Comparison of ENCODE assay signal across 15 cellular contexts in genomic region chr2:171469176-171469575, GRCh38. TPM values are rescaled to one million over a fixed set of nuclear protein-coding genes. Genes with fewer than 3 reads are reported as not detected.
A peak's percentile ranks its signal among the peaks of the same experiment; 100 is the strongest.
DNase-seq lines count a peak whose midpoint lies in the region; ATAC-seq and TF ChIP-seq lines count a peak whose summit lies in the region.
"Had no signal": no experiment of that assay in that cellular context is flagged by ENCODE, and none has a peak within 500 bp of the region (broad histone marks: within the 10 kb centered on the region; RNA-seq: fewer than 3 reads in every experiment).

No MANE protein-coding gene starts in this region.

- H3K9me3 ChIP-seq in IMR-90 (ENCODE audit: control insufficient read depth, insufficient read depth, low read length) (no peaks in the 10 kb centered on the region), mesodermal cell (ENCODE audit: control insufficient read depth, low read length) (no peaks in the 10 kb centered on the region)
- H3K9me3 ChIP-seq: A549, BLaER1, HAP-1 had no signal

- no peak overlapping the region for H3K4me2 ChIP-seq in IMR-90 (ENCODE audit: low read depth, low read length)
- H3K4me2 ChIP-seq: A549, BLaER1 had no signal

- CTCF ChIA-PET in IMR-90 (lab: Yijun Ruan, JAX) = no interaction called here

- no peak overlapping the region for H2BK15ac ChIP-seq in IMR-90 (ENCODE audit: low read depth, low read length)

- no peaks in the 10 kb centered on the region for H3K9me1 ChIP-seq in IMR-90 (ENCODE audit: insufficient read depth, low read length)

- H2BK5ac ChIP-seq in IMR-90 (ENCODE audit: low read depth, low read length, poor library complexity, severe bottlenecking) = no peak overlapping the region

- no peak overlapping the region for H2BK20ac ChIP-seq in IMR-90 (ENCODE audit: low read depth, low read length)

- no peak overlapping the region for H2AFZ ChIP-seq in IMR-90 (replicated peaks; ENCODE audit: low read length, poor library complexity)

- H3K9ac ChIP-seq in IMR-90 (ENCODE audit: low read depth, low read length) = no peak overlapping the region
- H3K9ac ChIP-seq: BLaER1 had no signal

- H4K5ac ChIP-seq in IMR-90 (ENCODE audit: low read depth, low read length) = no peak overlapping the region

- no peak overlapping the region for H2AK9ac ChIP-seq in IMR-90 (replicated peaks; ENCODE audit: low read depth, low read length, poor library complexity)

- in situ Hi-C loops in IMR-90 (cut with MboI; ENCODE audit: low sequenced_read_pairs) = no loop called here

- H3K56ac ChIP-seq in IMR-90 (ENCODE audit: extremely low read depth, insufficient read depth, low read length) = no peak overlapping the region

- no peak overlapping the region for H3K4me3 ChIP-seq in IMR-90 (ENCODE audit: insufficient read depth, low read depth, low read length)
- no peak overlapping the region for H3K4me3 ChIP-seq in choroid plexus epithelial cell (ENCODE audit: low read depth, low read length)
- H3K4me3 ChIP-seq in mesodermal cell (ENCODE audit: extremely low read depth, insufficient read depth, low read length, poor library complexity, severe bottlenecking) = no peak overlapping the region
- H3K4me3 ChIP-seq: A549, BLaER1, HAP-1 had no signal

- peaks cover 14% of the 10 kb centered on the region for H3K36me3 ChIP-seq in IMR-90 (ENCODE audit: control insufficient read depth, insufficient read depth, low read length)
- peaks cover 28% of the 10 kb centered on the region for H3K36me3 ChIP-seq in mesodermal cell (ENCODE audit: control insufficient read depth, insufficient read depth, low read length)

- H2BK120ac ChIP-seq in IMR-90 (ENCODE audit: low read depth, low read length) = no peak overlapping the region

- no peak overlapping the region for H3K4ac ChIP-seq in IMR-90 (ENCODE audit: low read depth, low read length)

- WGBS in IMR-90 (ENCODE audit: extremely low coverage in 2 of 2, insufficient read length in 1 of 2), 2 experiments = no CpG with 5 or more reads among the region's 4 CpGs
- WGBS in mesodermal cell (ENCODE audit: insufficient coverage in 2 of 2), 2 experiments = 93 to 100% methylated on average over 1 to 2 of the region's 4 CpGs

- dilution Hi-C loops in IMR-90 (cut with HindIII; ENCODE audit: low sequenced_read_pairs, unreplicated experiment) = no loop called here

- H3K27ac ChIP-seq in IMR-90 (ENCODE audit: insufficient read depth, low read length) = no peak overlapping the region
- H3K27ac ChIP-seq in mesodermal cell (ENCODE audit: low read depth, low read length, severe bottlenecking) = peak overlapping the region; percentile 18
- H3K27ac ChIP-seq: A549, BLaER1 had no signal

- peak; percentile 9 for DNase-seq in AG08396 (ENCODE audit: low spot score)
- peak; percentile 11 for DNase-seq in IMR-90
- peak; percentile 66 for DNase-seq in choroid plexus epithelial cell (ENCODE audit: low read depth)
- DNase-seq in SW 1271 (lab: John Stamatoyannopoulos, UW) = no peak
- no peak for DNase-seq in SKM-1 (lab: John Stamatoyannopoulos, UW; ENCODE audit: unreplicated experiment)
- DNase-seq: CD8-positive, alpha-beta memory T cell; DMS 273 treated with DMSO at 0.1 percent for 48 hours; MV-4-11; PC-3 had no signal

- H3K79me1 ChIP-seq in IMR-90 (ENCODE audit: low read depth in 1 of 2, low read length in 2 of 2) = no peaks in the 10 kb centered on the region

- no peaks in the 10 kb centered on the region for H3K27me3 ChIP-seq in IMR-90 (ENCODE audit: control insufficient read depth, insufficient read depth, low read length)
- H3K27me3 ChIP-seq: BLaER1 had no signal

- TF ChIP-seq POLR2A in IMR-90 (IDR thresholded peaks at IDR 0.05; ENCODE audit: low read depth, low read length) = no peak

- H3K23ac ChIP-seq in IMR-90 (ENCODE audit: low read depth, low read length) = no peak overlapping the region

- H3K18ac ChIP-seq in IMR-90 (ENCODE audit: low read depth, low read length) = no peak overlapping the region

- H3K4me1 ChIP-seq in IMR-90 (ENCODE audit: control insufficient read depth, insufficient read depth, low read length) = no peaks in the 10 kb centered on the region
- H3K4me1 ChIP-seq in mesodermal cell (ENCODE audit: control insufficient read depth, insufficient read depth, low read length, poor library complexity, severe bottlenecking) = peaks cover 3% of the 10 kb centered on the region
- H3K4me1 ChIP-seq: A549, BLaER1, HAP-1 had no signal

- no peak overlapping the region for H3K14ac ChIP-seq in IMR-90 (replicated peaks; ENCODE audit: low read depth, low read length)

- POLR2A ChIA-PET in IMR-90 (lab: Charles Lee; ENCODE audit: unreplicated experiment) = no interaction called here

- H4K8ac ChIP-seq in IMR-90 (ENCODE audit: low read depth in 2 of 2, low read length in 2 of 2) = no peak overlapping the region

- ATAC-seq in IMR-90 (ENCODE audit: low read depth) (no peak), HG03045 (IDR thresholded peaks at IDR 0.05; ENCODE audit: unreplicated experiment) (no peak), HG03571 (IDR thresholded peaks at IDR 0.05; ENCODE audit: unreplicated experiment) (no peak)
- ATAC-seq: A549, PC-3 had no signal

- intact Hi-C loops in IMR-90 (cut with micrococcal nuclease) = no loop called here

- TF ChIP-seq RAD21 in IMR-90 (IDR thresholded peaks at IDR 0.05; ENCODE audit: low read length) = no peak

- BruUV-seq in IMR-90 (replicated peaks; lab: Mats Ljungman, UMichigan) = no TSS peak

- H4K20me1 ChIP-seq in IMR-90 (ENCODE audit: insufficient read depth, low read length) = no peaks in the 10 kb centered on the region
- H4K20me1 ChIP-seq: BLaER1 had no signal

- H2AK5ac ChIP-seq in IMR-90 (ENCODE audit: low read depth, low read length) = no peak overlapping the region

- TF ChIP-seq CTCF in IMR-90 (conservative IDR thresholded peaks at IDR 0.05; ENCODE audit: low read depth, low read length) = no peak
- TF ChIP-seq CTCF in choroid plexus epithelial cell (conservative IDR thresholded peaks at IDR 0.05; ENCODE audit: low read depth, low read length) = no peak

- no peak overlapping the region for H4K91ac ChIP-seq in IMR-90 (ENCODE audit: insufficient read depth, low read depth, low read length)

TF ChIP-seq in IMR-90, 13 proteins besides CTCF, POLR2A, EP300 and RAD21:
- no peak for TF ChIP-seq FOS (IDR thresholded peaks at IDR 0.05; ENCODE audit: low read depth, low read length)
- no peak for TF ChIP-seq RFX5 (IDR thresholded peaks at IDR 0.05; ENCODE audit: low read depth, low read length)
- no peak for TF ChIP-seq SMC3 (IDR thresholded peaks at IDR 0.05; ENCODE audit: low read depth, low read length)
- no peak for TF ChIP-seq CHD1 (IDR thresholded peaks at IDR 0.05; ENCODE audit: low read depth, low read length)

RNA-seq across cellular contexts. Expression of gene DCAF17, which starts 35.1 kb away (rescaled TPM):
- 13.1 and 22.8 TPM in 2 replicates for total RNA-seq in IMR-90 (2012; rRNA removed)
- 5.0 and 6.7 TPM in 2 replicates for polyA plus RNA-seq in IMR-90 (2012; rRNA removed)
- 0.98 and 1.5 TPM in 2 replicates for polyA plus RNA-seq in IMR-90 (2012; cell fraction: cytosol; rRNA removed)
- 1.9 and 10.9 TPM in 2 replicates for polyA plus RNA-seq in IMR-90 (2012; cell fraction: nucleus; rRNA removed; ENCODE audit: low replicate concordance)
- 13.3 TPM for polyA plus RNA-seq in mesodermal cell (2013, experiment 1 of 2)
- 13.8 TPM for polyA plus RNA-seq in mesodermal cell (2013, experiment 2 of 2)

RNA-seq across cellular contexts. Expression of gene METTL8, which starts 35.4 kb away (rescaled TPM):
- 10.6 and 20.0 TPM in 2 replicates for total RNA-seq in IMR-90 (2012; rRNA removed)
- 6.4 and 6.9 TPM in 2 replicates for polyA plus RNA-seq in IMR-90 (2012; rRNA removed)
- 2.0 and 4.4 TPM in 2 replicates for polyA plus RNA-seq in IMR-90 (2012; cell fraction: cytosol; rRNA removed)
- polyA plus RNA-seq in IMR-90 (2012; cell fraction: nucleus; rRNA removed; ENCODE audit: low replicate concordance) = 1.8 and 5.5 TPM in 2 replicates
- polyA plus RNA-seq in mesodermal cell (2013, experiment 1 of 2) = 13.3 TPM
- polyA plus RNA-seq in mesodermal cell (2013, experiment 2 of 2) = 11.6 TPM

RNA-seq across cellular contexts. Expression of gene CYBRD1, which starts 53.1 kb away (rescaled TPM):
- 103 and 119 TPM in 2 replicates for total RNA-seq in IMR-90 (2012; rRNA removed)
- 48.8 and 53.2 TPM in 2 replicates for polyA plus RNA-seq in IMR-90 (2012; rRNA removed)
- 55.0 and 65.2 TPM in 2 replicates for polyA plus RNA-seq in IMR-90 (2012; cell fraction: cytosol; rRNA removed)
- 16.5 and 30.7 TPM in 2 replicates for polyA plus RNA-seq in IMR-90 (2012; cell fraction: nucleus; rRNA removed; ENCODE audit: low replicate concordance)
- polyA plus RNA-seq in mesodermal cell (2013, experiment 1 of 2) = 11.6 TPM
- 11.6 TPM for polyA plus RNA-seq in mesodermal cell (2013, experiment 2 of 2)

Comparison
In these comparisons a context has a peak if more than half of its experiments do, and no peak if none do; other contexts are left out.
1. DNase-seq: peak in AG08396 (single experiment), IMR-90 (single experiment) and choroid plexus epithelial cell (single experiment); none in SW 1271 (0 of 2) and SKM-1 (single experiment).